ENCODE assay signal across 1 cellular context in genomic region chr4:2419814-2420213, GRCh38.
TF ChIP-seq lines count a peak whose summit lies in the region.

No MANE protein-coding gene starts in this region.

TF ChIP-seq in HepG2, 621 proteins besides CTCF, POLR2A, EP300 and RAD21:
- TF ChIP-seq KDM5A (IDR thresholded peaks at IDR 0.05; ENCODE audit: borderline replicate concordance, low read length) = no peak
- TF ChIP-seq RAD51 (IDR thresholded peaks at IDR 0.05; ENCODE audit: borderline replicate concordance) = peak; percentile 58; the same call in 1 of the 2 replicates
- 0 out of 2 replicates have a peak, but pooled peaks have one; percentile 10 for TF ChIP-seq EZH2 (conservative IDR thresholded peaks at IDR 0.05; ENCODE audit: low read depth, low read length)
- no peak for TF ChIP-seq U2AF2 (IDR thresholded peaks at IDR 0.05; ENCODE audit: low read depth, low read length)
- TF ChIP-seq THAP8 (CRISPR knock-in tag; IDR thresholded peaks at IDR 0.05; ENCODE audit: borderline replicate concordance) = no peak
- no peak for TF ChIP-seq ATF7 (IDR thresholded peaks at IDR 0.05)
- TF ChIP-seq ATF7 (CRISPR knock-in tag; IDR thresholded peaks at IDR 0.05) = no peak
- TF ChIP-seq THAP11 (CRISPR knock-in tag; IDR thresholded peaks at IDR 0.05) = no peak
- TF ChIP-seq USF2 (IDR thresholded peaks at IDR 0.05; ENCODE audit: low read depth, low read length) = peak; percentile 60
- peak; percentile 26; the same call in 1 of the 2 replicates for TF ChIP-seq USF2 (CRISPR knock-in tag; IDR thresholded peaks at IDR 0.05; ENCODE audit: borderline replicate concordance)
- TF ChIP-seq SP140L (CRISPR knock-in tag; IDR thresholded peaks at IDR 0.05; ENCODE audit: borderline replicate concordance) = no peak
